In the genomic region with DNA sequence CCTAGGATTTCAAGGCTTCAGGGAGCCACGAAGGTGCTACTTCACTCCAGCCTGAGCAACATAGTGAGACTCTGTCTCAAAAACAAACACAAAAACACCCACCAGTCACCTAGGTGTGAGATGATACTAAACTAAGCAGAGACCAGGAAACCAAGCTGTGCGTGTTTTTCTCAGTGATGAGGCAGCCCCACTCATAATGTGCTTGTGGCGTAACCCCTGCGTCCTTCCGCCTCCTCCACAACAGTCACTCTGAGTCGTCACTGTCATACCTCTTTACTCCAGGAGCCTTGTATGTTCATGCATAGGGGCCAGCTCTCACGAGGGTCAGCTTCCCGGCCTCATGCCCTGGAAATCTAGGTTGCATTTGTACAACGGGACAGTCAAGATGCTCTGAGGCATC, we compare ENCODE assay signal across 17 cellular contexts. TPM values are rescaled to one million over a fixed set of nuclear protein-coding genes. Genes with fewer than 3 reads are reported as not detected.
DNase-seq lines count a peak whose midpoint lies in the region; ATAC-seq and TF ChIP-seq lines count a peak whose summit lies in the region.
"Had no signal": no experiment of that assay in that cellular context is flagged by ENCODE, and none has a peak within 500 bp of the region (broad histone marks: within the 10 kb centered on the region; RNA-seq: fewer than 3 reads in every experiment).

No MANE protein-coding gene starts in this region.

- H3K9ac ChIP-seq in neural progenitor cell: no peak overlapping the region

- no peak overlapping the region for H3K4me2 ChIP-seq in neural progenitor cell

- H3K79me2 ChIP-seq in neural progenitor cell (ENCODE audit: low read depth): no peaks in the 10 kb centered on the region

- no peak overlapping the region for H3K4me3 ChIP-seq in neural progenitor cell
- H3K4me3 ChIP-seq: right lobe of liver, testis had no signal

- no peak overlapping the region for H3K27ac ChIP-seq in neural progenitor cell
- H3K27ac ChIP-seq: right lobe of liver, testis had no signal

- peaks cover 13% of the 10 kb centered on the region for H3K27me3 Mint-ChIP-seq in activated CD8-positive, alpha-beta memory T cell treated with anti-CD3 and anti-CD28 coated beads, Interleukin-2, amount 10 ng/mL, durations not matched to agents 7 days and 5 days
- H3K27me3 Mint-ChIP-seq in activated T-cell treated with anti-CD3 and anti-CD28 coated beads, Interleukin-2, amount 50 U/mL, for 72 hours (ENCODE audit: low read depth): peaks cover 18% of the 10 kb centered on the region
- H3K27me3 Mint-ChIP-seq in neural progenitor cell (ENCODE audit: insufficient read depth, low read depth): peaks cover 9% of the 10 kb centered on the region

- no peaks in the 10 kb centered on the region for H3K36me3 Mint-ChIP-seq in activated CD8-positive, alpha-beta memory T cell treated with anti-CD3 and anti-CD28 coated beads, Interleukin-2, amount 10 ng/mL, durations not matched to agents 7 days and 5 days
- H3K36me3 Mint-ChIP-seq in activated T-cell treated with anti-CD3 and anti-CD28 coated beads, Interleukin-2, amount 50 U/mL, for 72 hours (ENCODE audit: insufficient read depth in 2 of 2): no peaks in the 10 kb centered on the region
- H3K36me3 Mint-ChIP-seq in neural progenitor cell: no peaks in the 10 kb centered on the region

- peaks cover 9% of the 10 kb centered on the region for H3K4me1 Mint-ChIP-seq in activated CD8-positive, alpha-beta memory T cell treated with anti-CD3 and anti-CD28 coated beads, Interleukin-2, amount 10 ng/mL, durations not matched to agents 7 days and 5 days
- H3K4me1 Mint-ChIP-seq in activated T-cell treated with anti-CD3 and anti-CD28 coated beads, Interleukin-2, amount 50 U/mL, for 72 hours (ENCODE audit: low read depth): peaks cover 6% of the 10 kb centered on the region
- H3K4me1 Mint-ChIP-seq in neural progenitor cell: peaks cover 15% of the 10 kb centered on the region

- H3K4me3 Mint-ChIP-seq in activated CD8-positive, alpha-beta memory T cell treated with anti-CD3 and anti-CD28 coated beads, Interleukin-2, amount 10 ng/mL, durations not matched to agents 7 days and 5 days: no peak overlapping the region
- H3K4me3 Mint-ChIP-seq in activated T-cell treated with anti-CD3 and anti-CD28 coated beads, Interleukin-2, amount 50 U/mL, for 72 hours: peak overlapping the region in 1 of 2 donors; percentile 13
- no peak overlapping the region for H3K4me3 Mint-ChIP-seq in neural progenitor cell

- H3K36me3 ChIP-seq in neural progenitor cell: no peaks in the 10 kb centered on the region
- H3K36me3 ChIP-seq: right lobe of liver had no signal

- H4K20me1 ChIP-seq in neural progenitor cell (ENCODE audit: low read depth): no peaks in the 10 kb centered on the region

- H3K9me3 ChIP-seq in neural progenitor cell (ENCODE audit: low read depth): no peaks in the 10 kb centered on the region
- H3K9me3 ChIP-seq: right lobe of liver, testis had no signal

- ATAC-seq in activated CD8-positive, alpha-beta memory T cell treated with anti-CD3 and anti-CD28 coated beads, Interleukin-2, amount 10 ng/mL, durations not matched to agents 7 days and 5 days: peak; percentile 96
- ATAC-seq in activated T-cell treated with anti-CD3 and anti-CD28 coated beads, Interleukin-2, amount 50 U/mL, for 72 hours (replicated peaks in 1 of 2): peak; percentile 94 to 95
- ATAC-seq: HCT116 had no signal

- no peaks in the 10 kb centered on the region for H3K9me3 Mint-ChIP-seq in activated CD8-positive, alpha-beta memory T cell treated with anti-CD3 and anti-CD28 coated beads, Interleukin-2, amount 10 ng/mL, durations not matched to agents 7 days and 5 days (ENCODE audit: low read depth)
- H3K9me3 Mint-ChIP-seq in activated T-cell treated with anti-CD3 and anti-CD28 coated beads, Interleukin-2, amount 50 U/mL, for 72 hours: no peaks in the 10 kb centered on the region
- H3K9me3 Mint-ChIP-seq in neural progenitor cell: no peaks in the 10 kb centered on the region

- H3K27me3 ChIP-seq in neural progenitor cell: no peaks in the 10 kb centered on the region
- H3K27me3 ChIP-seq: right lobe of liver, testis had no signal

- peak overlapping the region; percentile 17 for H3K27ac Mint-ChIP-seq in activated CD8-positive, alpha-beta memory T cell treated with anti-CD3 and anti-CD28 coated beads, Interleukin-2, amount 10 ng/mL, durations not matched to agents 7 days and 5 days
- H3K27ac Mint-ChIP-seq in activated T-cell treated with anti-CD3 and anti-CD28 coated beads, Interleukin-2, amount 50 U/mL, for 72 hours: no peak overlapping the region
- H3K27ac Mint-ChIP-seq in neural progenitor cell: no peak overlapping the region

- DNase-seq in activated CD8-positive, alpha-beta memory T cell treated with anti-CD3 and anti-CD28 coated beads, Interleukin-2, amount 10 ng/mL, durations not matched to agents 7 days and 5 days: peak; percentile 85
- DNase-seq in activated CD8-positive, alpha-beta memory T cell treated with anti-CD3 and anti-CD28 coated beads for 24 hours: no peak
- DNase-seq in NOMO-1 treated with DMSO at 0.1 percent for 48 hours (lab: John Stamatoyannopoulos, UW; ENCODE audit: unreplicated experiment) (peak; percentile 74), NCI-H1417 (lab: John Stamatoyannopoulos, UW) (no peak), cerebellum (ENCODE audit: low spot score) (no peak), neural progenitor cell (ENCODE audit: low spot score) (no peak)
- DNase-seq in activated T-cell treated with anti-CD3 and anti-CD28 coated beads, Interleukin-2, amount 50 U/mL, for 72 hours: peak; percentile 62 to 73
- peak; percentile 47 for DNase-seq in stimulated activated CD4-positive, alpha-beta T cell treated with anti-CD3 and anti-CD28 coated beads, Interleukin-4, amount 100 ng/mL, for 24 hours
- DNase-seq: ACHN, foreskin fibroblast, Kasumi-1, mammary epithelial cell, NCI-H187, NCI-H526, right lobe of liver, testis had no signal

- H3K4me1 ChIP-seq in neural progenitor cell: no peaks in the 10 kb centered on the region
- H3K4me1 ChIP-seq: right lobe of liver had no signal

- CTCF ChIA-PET in activated CD8-positive, alpha-beta memory T cell treated with anti-CD3 and anti-CD28 coated beads, Interleukin-2, amount 10 ng/mL, durations not matched to agents 7 days and 5 days (lab: Charles Lee): interaction anchor here (1.4 to 2.2 kb wide), 2 partner anchors 11 to 140 kb away, joined by 5 to 11 read pairs; a partner anchor contains a TSS

- no peak overlapping the region for H2AFZ ChIP-seq in neural progenitor cell (replicated peaks)

- no peak for TF ChIP-seq CTCF in neural progenitor cell (IDR thresholded peaks at IDR 0.05)

- H3F3A ChIP-seq in neural progenitor cell (ENCODE audit: low read depth): peaks cover 18% of the 10 kb centered on the region

RNA-seq across cellular contexts. Expression of a gene that starts 31.1 kb away (rescaled TPM):
- under 1 TPM in 1 of 2 experiments, not detected in 1; 0.19 TPM for total RNA-seq in activated CD8-positive, alpha-beta memory T cell treated with anti-CD3 and anti-CD28 coated beads, Interleukin-2, amount 10 ng/mL, durations not matched to agents 7 days and 5 days
- total RNA-seq in activated T-cell treated with anti-CD3 and anti-CD28 coated beads, Interleukin-2, amount 50 U/mL, for 72 hours: 1 to 10 TPM in 1 of 2 donors, under 1 TPM in 1; 0.65 to 1.5 TPM
- 1.00 TPM for total RNA-seq in cerebellum
- total RNA-seq in neural progenitor cell (ENCODE audit: low replicate concordance): 1.9 and 2.1 TPM in 2 replicates

Comparison
In these comparisons a context has a peak if more than half of its experiments do, and no peak if none do; other contexts are left out.
1. DNase-seq: peak in activated CD8-positive, alpha-beta memory T cell treated with anti-CD3 and anti-CD28 coated beads, Interleukin-2, amount 10 ng/mL, durations not matched to agents 7 days and 5 days (single experiment), NOMO-1 treated with DMSO at 0.1 percent for 48 hours (single experiment), activated T-cell treated with anti-CD3 and anti-CD28 coated beads, Interleukin-2, amount 50 U/mL, for 72 hours (2 of 2) and stimulated activated CD4-positive, alpha-beta T cell treated with anti-CD3 and anti-CD28 coated beads, Interleukin-4, amount 100 ng/mL, for 24 hours (single experiment); none in activated CD8-positive, alpha-beta memory T cell treated with anti-CD3 and anti-CD28 coated beads for 24 hours (single experiment), NCI-H1417 (0 of 3), cerebellum (single experiment) and neural progenitor cell (single experiment).